19 cellular contexts compared by ENCODE assay signal in genomic region chr2:8805278-8806045, GRCh38. TPM values are rescaled to one million over a fixed set of nuclear protein-coding genes. Genes with fewer than 3 reads are reported as not detected.
A peak's percentile ranks its signal among the peaks of the same experiment; 100 is the strongest.
DNase-seq lines count a peak whose midpoint lies in the region; ATAC-seq and TF ChIP-seq lines count a peak whose summit lies in the region.
"Had no signal": no experiment of that assay in that cellular context is flagged by ENCODE, and none has a peak within 500 bp of the region (broad histone marks: within the 10 kb centered on the region; RNA-seq: fewer than 3 reads in every experiment).

No MANE protein-coding gene starts in this region.

- H3K27me3 ChIP-seq in SK-N-SH (ENCODE audit: insufficient read depth) (no peaks in the 10 kb centered on the region), testis (no peaks in the 10 kb centered on the region)
- H3K27me3 ChIP-seq: dorsolateral prefrontal cortex had no signal

- H2AFZ ChIP-seq in SK-N-SH (ENCODE audit: low read depth) = no peak overlapping the region
- H2AFZ ChIP-seq: PC-9 had no signal

- H3K9me3 ChIP-seq in SK-N-SH (no peaks in the 10 kb centered on the region), testis (no peaks in the 10 kb centered on the region)

- peaks cover 23% of the 10 kb centered on the region for H3K4me1 Mint-ChIP-seq in activated naive CD8-positive, alpha-beta T cell (ENCODE audit: low read depth)
- H3K4me1 Mint-ChIP-seq in activated naive CD8-positive, alpha-beta T cell treated with anti-CD3 and anti-CD28 coated beads for 36 hours = peaks cover 11% of the 10 kb centered on the region
- H3K4me1 Mint-ChIP-seq: memory B cell had no signal

- H3K27ac Mint-ChIP-seq in activated naive CD8-positive, alpha-beta T cell = peak overlapping the region; percentile 46
- H3K27ac Mint-ChIP-seq in activated naive CD8-positive, alpha-beta T cell treated with anti-CD3 and anti-CD28 coated beads for 36 hours = no peak overlapping the region
- H3K27ac Mint-ChIP-seq: memory B cell had no signal

- DNase-seq in activated naive CD8-positive, alpha-beta T cell treated with anti-CD3 and anti-CD28 coated beads for 36 hours = no peak
- DNase-seq in SK-N-SH (no peak), left ventricle myocardium superior (peak; percentile 55), testis (peak; percentile 30), epidermal melanocyte (ENCODE audit: insufficient read length, low spot score) (no peak), cerebellar nuclear complex (lab: John Stamatoyannopoulos, UW) (no peak)
- DNase-seq: activated naive CD4-positive, alpha-beta T cell treated with anti-CD3 and anti-CD28 coated beads, Interleukin-2, amount 50 U/mL, for 16 hours; activated T-cell treated with anti-CD3 and anti-CD28 coated beads for 4 hours; COR-L47; dorsolateral prefrontal cortex; MM.1S; NCI-H187 treated with DMSO at 0.1 percent for 48 hours; NCI-H526; PC-9; stimulated activated CD4-positive, alpha-beta T cell treated with anti-CD3 and anti-CD28 coated beads, Interleukin-1b, Interleukin-23, amount 100 ng/mL, for 48 hours had no signal

- POLR2A ChIA-PET in SK-N-SH (lab: Yijun Ruan, JAX) = interaction anchor here (0.5 kb wide), 1 partner anchor 44 kb away, joined by 5 read pairs; no protein-coding TSS in a partner anchor

- TF ChIP-seq POLR2A in testis (IDR thresholded peaks at IDR 0.05) = no peak

- no peaks in the 10 kb centered on the region for H3K9me2 ChIP-seq in SK-N-SH

- H3K4me3 ChIP-seq in SK-N-SH (ENCODE audit: low read depth in 2 of 2, low read length in 1 of 2) (no peak overlapping the region), testis (no peak overlapping the region)
- H3K4me3 ChIP-seq: dorsolateral prefrontal cortex, PC-9 had no signal

- TF ChIP-seq EP300 in SK-N-SH (IDR thresholded peaks at IDR 0.05; ENCODE audit: borderline replicate concordance in 1 of 2, low read depth in 1 of 2, low read length in 1 of 2) = no peak

- no peak overlapping the region for H3K4me3 Mint-ChIP-seq in activated naive CD8-positive, alpha-beta T cell
- no peak overlapping the region for H3K4me3 Mint-ChIP-seq in activated naive CD8-positive, alpha-beta T cell treated with anti-CD3 and anti-CD28 coated beads for 36 hours
- H3K4me3 Mint-ChIP-seq: memory B cell had no signal

- peaks cover 6% of the 10 kb centered on the region for H3F3A ChIP-seq in SK-N-SH (replicated peaks; ENCODE audit: insufficient read depth)

- no peak for TF ChIP-seq CTCF in SK-N-SH (IDR thresholded peaks at IDR 0.05)
- no peak for TF ChIP-seq CTCF in testis (IDR thresholded peaks at IDR 0.05)

- H3K36me3 ChIP-seq in SK-N-SH (replicated peaks in 1 of 2; ENCODE audit: control insufficient read depth in 1 of 2, insufficient read depth in 2 of 2, low read length in 1 of 2) = peaks cover 40 to 52% of the 10 kb centered on the region in 2 experiments
- H3K36me3 ChIP-seq in testis (ENCODE audit: low read depth, missing control alignments) = no peaks in the 10 kb centered on the region

- no peaks in the 10 kb centered on the region for H3K27me3 Mint-ChIP-seq in activated naive CD8-positive, alpha-beta T cell
- H3K27me3 Mint-ChIP-seq in activated naive CD8-positive, alpha-beta T cell treated with anti-CD3 and anti-CD28 coated beads for 36 hours = no peaks in the 10 kb centered on the region
- H3K27me3 Mint-ChIP-seq: memory B cell had no signal

- peaks cover 40% of the 10 kb centered on the region for H3K36me3 Mint-ChIP-seq in activated naive CD8-positive, alpha-beta T cell
- peaks cover 35% of the 10 kb centered on the region for H3K36me3 Mint-ChIP-seq in activated naive CD8-positive, alpha-beta T cell treated with anti-CD3 and anti-CD28 coated beads for 36 hours

- CTCF ChIA-PET in SK-N-SH (lab: Yijun Ruan, JAX) = interaction anchor here (0.8 to 2.5 kb wide), 5 partner anchors 10 to 333 kb away, joined by 3 to 10 read pairs (median 3); no protein-coding TSS in a partner anchor

- H3K9ac ChIP-seq in SK-N-SH = no peak overlapping the region

- H3K4me2 ChIP-seq in SK-N-SH = no peak overlapping the region
- H3K4me2 ChIP-seq: PC-9 had no signal

- ATAC-seq in left ventricle myocardium superior = peak; percentile 87
- ATAC-seq: esophagus mucosa, sciatic nerve had no signal

- no peaks in the 10 kb centered on the region for H4K20me1 ChIP-seq in SK-N-SH (ENCODE audit: insufficient read depth)

- intact Hi-C loops in left ventricle myocardium superior (cut with micrococcal nuclease) = no loop called here
- intact Hi-C loops in testis (cut with DNase I; ENCODE audit: low total_unique reads) = no loop called here

- 84% methylated on average over 6 of the region's 6 CpGs for WGBS in SK-N-SH (ENCODE audit: low lambda C conversion rate)
- WGBS in testis, 2 donors = 82 to 88% methylated on average over 6 of the region's 6 CpGs

- H3K4me1 ChIP-seq in SK-N-SH (ENCODE audit: control insufficient read depth in 1 of 2, insufficient read depth in 2 of 2, low read depth in 1 of 2, low read length in 1 of 2) (peaks cover 2 to 7% of the 10 kb centered on the region in 2 experiments; a peak in 2 of 4 replicates), testis (no peaks in the 10 kb centered on the region)

- TF ChIP-seq RAD21 in SK-N-SH (IDR thresholded peaks at IDR 0.05; ENCODE audit: low read length) = no peak

- H3K27ac ChIP-seq in SK-N-SH (ENCODE audit: low read depth in 2 of 2, low read length in 1 of 2) (no peak overlapping the region), testis (no peak overlapping the region)

- H3K79me2 ChIP-seq in SK-N-SH (ENCODE audit: insufficient read depth) = no peaks in the 10 kb centered on the region

- H3K9me3 Mint-ChIP-seq in activated naive CD8-positive, alpha-beta T cell (ENCODE audit: low read depth) = no peaks in the 10 kb centered on the region
- no peaks in the 10 kb centered on the region for H3K9me3 Mint-ChIP-seq in activated naive CD8-positive, alpha-beta T cell treated with anti-CD3 and anti-CD28 coated beads for 36 hours
- H3K9me3 Mint-ChIP-seq: memory B cell had no signal

TF ChIP-seq in SK-N-SH, 30 proteins besides CTCF, POLR2A, EP300 and RAD21:
- TF ChIP-seq ELF1 (IDR thresholded peaks at IDR 0.05) (no peak), POLR2AphosphoS5 (IDR thresholded peaks at IDR 0.05; ENCODE audit: low read depth, low read length) (no peak), TCF12 (IDR thresholded peaks at IDR 0.05) (0 out of 2 replicates have a peak, but pooled peaks have one; percentile 32), RCOR1 (IDR thresholded peaks at IDR 0.05; ENCODE audit: low read length) (no peak), SIN3A (IDR thresholded peaks at IDR 0.05; ENCODE audit: borderline replicate concordance, low read depth, low read length) (no peak), YY1 (IDR thresholded peaks at IDR 0.05; ENCODE audit: low read depth) (no peak), MAX (IDR thresholded peaks at IDR 0.05; ENCODE audit: low read depth) (no peak), TAF1 (IDR thresholded peaks at IDR 0.05; ENCODE audit: borderline replicate concordance, low read depth, low read length) (no peak), NFIC (IDR thresholded peaks at IDR 0.05; ENCODE audit: borderline replicate concordance) (no peak), PBX3 (IDR thresholded peaks at IDR 0.05) (0 out of 2 replicates have a peak, but pooled peaks have one; percentile 10), MXI1 (IDR thresholded peaks at IDR 0.05; ENCODE audit: low read depth, low read length) (no peak), RXRA (IDR thresholded peaks at IDR 0.05; ENCODE audit: borderline replicate concordance, low read depth) (no peak)
- TF ChIP-seq, protein P1, sequence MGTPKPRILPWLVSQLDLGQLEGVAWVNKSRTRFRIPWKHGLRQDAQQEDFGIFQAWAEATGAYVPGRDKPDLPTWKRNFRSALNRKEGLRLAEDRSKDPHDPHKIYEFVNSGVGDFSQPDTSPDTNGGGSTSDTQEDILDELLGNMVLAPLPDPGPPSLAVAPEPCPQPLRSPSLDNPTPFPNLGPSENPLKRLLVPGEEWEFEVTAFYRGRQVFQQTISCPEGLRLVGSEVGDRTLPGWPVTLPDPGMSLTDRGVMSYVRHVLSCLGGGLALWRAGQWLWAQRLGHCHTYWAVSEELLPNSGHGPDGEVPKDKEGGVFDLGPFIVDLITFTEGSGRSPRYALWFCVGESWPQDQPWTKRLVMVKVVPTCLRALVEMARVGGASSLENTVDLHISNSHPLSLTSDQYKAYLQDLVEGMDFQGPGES (IDR thresholded peaks at IDR 0.05; ENCODE audit: low read depth, low read length) = no peak
- TF ChIP-seq, protein P2, sequence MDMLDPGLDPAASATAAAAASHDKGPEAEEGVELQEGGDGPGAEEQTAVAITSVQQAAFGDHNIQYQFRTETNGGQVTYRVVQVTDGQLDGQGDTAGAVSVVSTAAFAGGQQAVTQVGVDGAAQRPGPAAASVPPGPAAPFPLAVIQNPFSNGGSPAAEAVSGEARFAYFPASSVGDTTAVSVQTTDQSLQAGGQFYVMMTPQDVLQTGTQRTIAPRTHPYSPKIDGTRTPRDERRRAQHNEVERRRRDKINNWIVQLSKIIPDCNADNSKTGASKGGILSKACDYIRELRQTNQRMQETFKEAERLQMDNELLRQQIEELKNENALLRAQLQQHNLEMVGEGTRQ (IDR thresholded peaks at IDR 0.05; ENCODE audit: borderline replicate concordance, low read depth, low read length) = no peak

RNA-seq across cellular contexts. Expression of gene KIDINS220, which starts 32.0 kb away (rescaled TPM):
- total RNA-seq in activated naive CD8-positive, alpha-beta T cell treated with anti-CD3 and anti-CD28 coated beads for 36 hours = 10 to 100 TPM; 22.3 to 22.8 TPM
- 18.2 and 22.8 TPM in 2 replicates for polyA plus RNA-seq in SK-N-SH (2012; rRNA removed)
- 19.7 and 20.6 TPM in 2 replicates for polyA plus RNA-seq in SK-N-SH (2012; cell fraction: cytosol; rRNA removed)
- polyA plus RNA-seq in SK-N-SH (2012; cell fraction: nucleus; rRNA removed) = 26.5 and 51.8 TPM in 2 replicates
- total RNA-seq in left ventricle myocardium superior = 55.3 TPM
- total RNA-seq in testis = 10 to 100 TPM; 68.6 to 75.7 TPM
- 25.5 TPM for polyA plus RNA-seq in testis (ENCODE audit: insufficient read depth, low read depth, low replicate concordance)

Comparison
In these comparisons a context has a peak if more than half of its experiments do, and no peak if none do; other contexts are left out.
1. DNase-seq: peak in left ventricle myocardium superior (single experiment) and testis (single experiment); none in activated naive CD8-positive, alpha-beta T cell treated with anti-CD3 and anti-CD28 coated beads for 36 hours (single experiment), SK-N-SH (single experiment), epidermal melanocyte (single experiment) and cerebellar nuclear complex (0 of 2).